13 cellular contexts compared by ENCODE assay signal in genomic region chr4:153507679-153508073, GRCh38. TPM values are rescaled to one million over a fixed set of nuclear protein-coding genes. Genes with fewer than 3 reads are reported as not detected.
A peak's percentile ranks its signal among the peaks of the same experiment; 100 is the strongest.
DNase-seq lines count a peak whose midpoint lies in the region; ATAC-seq and TF ChIP-seq lines count a peak whose summit lies in the region.
"Had no signal": no experiment of that assay in that cellular context is flagged by ENCODE, and none has a peak within 500 bp of the region (broad histone marks: within the 10 kb centered on the region; RNA-seq: fewer than 3 reads in every experiment).

No MANE protein-coding gene starts in this region.

- H3K27me3 Mint-ChIP-seq in immature natural killer cell (ENCODE audit: low read depth in 3 of 3): peaks cover 0 to 4% (median 0%) of the 10 kb centered on the region in 3 donors

- H3K4me3 Mint-ChIP-seq in immature natural killer cell: no peak overlapping the region

- no peaks in the 10 kb centered on the region for H3K9me3 Mint-ChIP-seq in immature natural killer cell

- intact Hi-C loops in Right ventricle myocardium inferior (cut with DNase I): no loop called here

- H3K36me3 Mint-ChIP-seq in immature natural killer cell: peaks cover 9 to 14% (median 11%) of the 10 kb centered on the region in 3 donors

- H3K27ac ChIP-seq in right atrium auricular region (no peak overlapping the region), VCaP (peak overlapping the region; percentile 34), thymus (ENCODE audit: low read depth) (peak overlapping the region; percentile 33)
- H3K27ac ChIP-seq: left ventricle myocardium inferior had no signal

- H3K27me3 ChIP-seq in right atrium auricular region (no peaks in the 10 kb centered on the region), thymus (ENCODE audit: control insufficient read depth, insufficient read depth) (no peaks in the 10 kb centered on the region)
- H3K27me3 ChIP-seq: tibial nerve had no signal

- in situ Hi-C loops in ACHN (cut with HindIII; ENCODE audit: low pct_ligation_motif_present, low pct_unique_long_range_greater_than_20kb, low sequenced_read_pairs): no loop called here

- H3K4me1 Mint-ChIP-seq in immature natural killer cell: peaks cover 56 to 85% of the 10 kb centered on the region in 2 donors

- H3K36me3 ChIP-seq in right atrium auricular region: no peaks in the 10 kb centered on the region
- peaks cover 22% of the 10 kb centered on the region for H3K36me3 ChIP-seq in thymus (ENCODE audit: control insufficient read depth, insufficient read depth)
- H3K36me3 ChIP-seq: left ventricle myocardium inferior, tibial nerve had no signal

- H3K9me3 ChIP-seq in right atrium auricular region (no peaks in the 10 kb centered on the region), thymus (ENCODE audit: control insufficient read depth) (no peaks in the 10 kb centered on the region)
- H3K9me3 ChIP-seq: left ventricle myocardium inferior, tibial nerve had no signal

- H3K27ac Mint-ChIP-seq in immature natural killer cell: peak overlapping the region; percentile 4 to 63 (median 35)

- H3K4me3 ChIP-seq in right atrium auricular region (no peak overlapping the region), thymus (ENCODE audit: low read length) (no peak overlapping the region)
- H3K4me3 ChIP-seq: left ventricle myocardium inferior, tibial nerve had no signal

- ATAC-seq in Right ventricle myocardium inferior: peak; percentile 34
- no peak for ATAC-seq in HG02884 (IDR thresholded peaks at IDR 0.05; ENCODE audit: unreplicated experiment)
- no peak for ATAC-seq in HG03159 (IDR thresholded peaks at IDR 0.05; ENCODE audit: unreplicated experiment)

- 85% methylated on average over 5 of the region's 5 CpGs for WGBS in thymus

- H3K4me1 ChIP-seq in right atrium auricular region (peaks cover 0 to 15% of the 10 kb centered on the region in 2 donors), thymus (ENCODE audit: control insufficient read depth, insufficient read depth, low read length) (peaks cover 13% of the 10 kb centered on the region)

- DNase-seq in Right ventricle myocardium inferior (ENCODE audit: missing footprints) (no peak), right atrium auricular region (ENCODE audit: low spot score) (no peak), immature natural killer cell (no peak), ACHN (no peak)
- DNase-seq: activated CD4-positive, CD25-positive, alpha-beta regulatory T cell treated with anti-CD3 and anti-CD28 coated beads, Interleukin-2, amount 50 U/mL, for 72 hours; left ventricle myocardium inferior; NCI-H1930; RPMI8226 had no signal

- TF ChIP-seq CTCF in right atrium auricular region (IDR thresholded peaks at IDR 0.05): no peak
- TF ChIP-seq CTCF in VCaP (conservative IDR thresholded peaks at IDR 0.05): no peak

RNA-seq across cellular contexts. Expression of gene TMEM131L, which starts 41.5 kb away (rescaled TPM):
- 14.4 TPM for total RNA-seq in Right ventricle myocardium inferior
- 10 to 100 TPM; 10.9 to 15.4 TPM for total RNA-seq in right atrium auricular region
- 10 to 100 TPM in 2 of 3 donors, 1 to 10 TPM in 1; 9.3 to 32.4 (median 20.6) TPM for polyA plus RNA-seq in immature natural killer cell
- 32.8 TPM for polyA plus RNA-seq in thymus

Comparison
In these comparisons a context has a peak if more than half of its experiments do, and no peak if none do; other contexts are left out.
1. H3K27ac ChIP-seq: peak in VCaP (single experiment) and thymus (single experiment); none in right atrium auricular region (0 of 2).